ENCODE assay signal across 1 cellular context in the genomic region with DNA sequence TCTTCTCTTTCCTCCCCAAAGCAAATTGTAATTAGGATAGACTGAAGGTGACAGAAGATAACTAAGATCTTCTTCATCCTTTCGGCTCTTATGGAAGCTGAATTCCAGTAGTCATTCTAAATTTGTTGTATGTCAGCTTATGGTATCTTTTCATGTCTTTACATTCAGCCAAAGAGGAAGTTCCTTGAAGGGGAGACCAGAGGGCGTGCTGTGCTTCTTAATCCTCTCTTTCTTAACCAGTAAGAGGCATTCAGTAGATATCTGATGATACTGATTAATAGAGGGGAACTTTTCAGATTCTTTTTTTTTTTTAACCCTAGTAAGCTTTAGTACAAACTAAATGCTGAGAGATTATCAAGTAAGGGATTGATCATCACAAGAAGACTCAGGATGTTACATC.
TF ChIP-seq lines count a peak whose summit lies in the region.

No MANE protein-coding gene starts in this region.

TF ChIP-seq in GM12878, 131 proteins besides CTCF, POLR2A, EP300 and RAD21 (continued from another document):
- no peak for TF ChIP-seq IKZF1 (conservative IDR thresholded peaks at IDR 0.05)
- no peak for TF ChIP-seq RUNX3 (IDR thresholded peaks at IDR 0.05; ENCODE audit: low read length)
- TF ChIP-seq MTA2 (IDR thresholded peaks at IDR 0.05; ENCODE audit: low read depth), result no peak
- no peak for TF ChIP-seq SP1 (IDR thresholded peaks at IDR 0.05; ENCODE audit: low read depth, low read length)
- TF ChIP-seq CHD2 (IDR thresholded peaks at IDR 0.05; ENCODE audit: borderline replicate concordance, low read depth, low read length), result no peak
- TF ChIP-seq STAT1 (conservative IDR thresholded peaks at IDR 0.05), result no peak
- TF ChIP-seq SMARCA5 (IDR thresholded peaks at IDR 0.05), result no peak
- TF ChIP-seq, protein P1, sequence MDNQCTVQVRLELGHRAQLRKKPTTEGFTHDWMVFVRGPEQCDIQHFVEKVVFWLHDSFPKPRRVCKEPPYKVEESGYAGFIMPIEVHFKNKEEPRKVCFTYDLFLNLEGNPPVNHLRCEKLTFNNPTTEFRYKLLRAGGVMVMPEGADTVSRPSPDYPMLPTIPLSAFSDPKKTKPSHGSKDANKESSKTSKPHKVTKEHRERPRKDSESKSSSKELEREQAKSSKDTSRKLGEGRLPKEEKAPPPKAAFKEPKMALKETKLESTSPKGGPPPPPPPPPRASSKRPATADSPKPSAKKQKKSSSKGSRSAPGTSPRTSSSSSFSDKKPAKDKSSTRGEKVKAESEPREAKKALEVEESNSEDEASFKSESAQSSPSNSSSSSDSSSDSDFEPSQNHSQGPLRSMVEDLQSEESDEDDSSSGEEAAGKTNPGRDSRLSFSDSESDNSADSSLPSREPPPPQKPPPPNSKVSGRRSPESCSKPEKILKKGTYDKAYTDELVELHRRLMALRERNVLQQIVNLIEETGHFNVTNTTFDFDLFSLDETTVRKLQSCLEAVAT (IDR thresholded peaks at IDR 0.05), result no peak
- TF ChIP-seq, protein P2, sequence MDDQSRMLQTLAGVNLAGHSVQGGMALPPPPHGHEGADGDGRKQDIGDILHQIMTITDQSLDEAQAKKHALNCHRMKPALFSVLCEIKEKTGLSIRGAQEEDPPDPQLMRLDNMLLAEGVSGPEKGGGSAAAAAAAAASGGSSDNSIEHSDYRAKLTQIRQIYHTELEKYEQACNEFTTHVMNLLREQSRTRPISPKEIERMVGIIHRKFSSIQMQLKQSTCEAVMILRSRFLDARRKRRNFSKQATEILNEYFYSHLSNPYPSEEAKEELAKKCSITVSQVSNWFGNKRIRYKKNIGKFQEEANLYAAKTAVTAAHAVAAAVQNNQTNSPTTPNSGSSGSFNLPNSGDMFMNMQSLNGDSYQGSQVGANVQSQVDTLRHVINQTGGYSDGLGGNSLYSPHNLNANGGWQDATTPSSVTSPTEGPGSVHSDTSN (IDR thresholded peaks at IDR 0.05; ENCODE audit: insufficient replicate concordance, low read depth, low read length), result no peak
- no peak for TF ChIP-seq CHD1 (IDR thresholded peaks at IDR 0.05; ENCODE audit: low read depth, low read length)
- TF ChIP-seq, protein P3, sequence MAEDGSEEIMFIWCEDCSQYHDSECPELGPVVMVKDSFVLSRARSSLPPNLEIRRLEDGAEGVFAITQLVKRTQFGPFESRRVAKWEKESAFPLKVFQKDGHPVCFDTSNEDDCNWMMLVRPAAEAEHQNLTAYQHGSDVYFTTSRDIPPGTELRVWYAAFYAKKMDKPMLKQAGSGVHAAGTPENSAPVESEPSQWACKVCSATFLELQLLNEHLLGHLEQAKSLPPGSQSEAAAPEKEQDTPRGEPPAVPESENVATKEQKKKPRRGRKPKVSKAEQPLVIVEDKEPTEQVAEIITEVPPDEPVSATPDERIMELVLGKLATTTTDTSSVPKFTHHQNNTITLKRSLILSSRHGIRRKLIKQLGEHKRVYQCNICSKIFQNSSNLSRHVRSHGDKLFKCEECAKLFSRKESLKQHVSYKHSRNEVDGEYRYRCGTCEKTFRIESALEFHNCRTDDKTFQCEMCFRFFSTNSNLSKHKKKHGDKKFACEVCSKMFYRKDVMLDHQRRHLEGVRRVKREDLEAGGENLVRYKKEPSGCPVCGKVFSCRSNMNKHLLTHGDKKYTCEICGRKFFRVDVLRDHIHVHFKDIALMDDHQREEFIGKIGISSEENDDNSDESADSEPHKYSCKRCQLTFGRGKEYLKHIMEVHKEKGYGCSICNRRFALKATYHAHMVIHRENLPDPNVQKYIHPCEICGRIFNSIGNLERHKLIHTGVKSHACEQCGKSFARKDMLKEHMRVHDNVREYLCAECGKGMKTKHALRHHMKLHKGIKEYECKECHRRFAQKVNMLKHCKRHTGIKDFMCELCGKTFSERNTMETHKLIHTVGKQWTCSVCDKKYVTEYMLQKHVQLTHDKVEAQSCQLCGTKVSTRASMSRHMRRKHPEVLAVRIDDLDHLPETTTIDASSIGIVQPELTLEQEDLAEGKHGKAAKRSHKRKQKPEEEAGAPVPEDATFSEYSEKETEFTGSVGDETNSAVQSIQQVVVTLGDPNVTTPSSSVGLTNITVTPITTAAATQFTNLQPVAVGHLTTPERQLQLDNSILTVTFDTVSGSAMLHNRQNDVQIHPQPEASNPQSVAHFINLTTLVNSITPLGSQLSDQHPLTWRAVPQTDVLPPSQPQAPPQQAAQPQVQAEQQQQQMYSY (CRISPR knock-in tag; IDR thresholded peaks at IDR 0.05), result no peak
